In genomic region chr1:17233675-17234074, GRCh38 we compare ENCODE assay signal across 9 cellular contexts. TPM values are rescaled to one million over a fixed set of nuclear protein-coding genes. Genes with fewer than 3 reads are reported as not detected.
DNase-seq lines count a peak whose midpoint lies in the region; ATAC-seq, FAIRE-seq and TF ChIP-seq lines count a peak whose summit lies in the region.
"Had no signal": no experiment of that assay in that cellular context is flagged by ENCODE, and none has a peak within 500 bp of the region (broad histone marks: within the 10 kb centered on the region; RNA-seq: fewer than 3 reads in every experiment).

No MANE protein-coding gene starts in this region.

- H3K4me3 ChIP-seq in heart right ventricle: no peak overlapping the region

- no peak overlapping the region for H3K27ac Mint-ChIP-seq in activated CD8-positive, alpha-beta T cell treated with anti-CD3 and anti-CD28 coated beads, Interleukin-2, amount 10 ng/mL, durations not matched to agents 7 days and 5 days
- H3K27ac Mint-ChIP-seq in stimulated activated memory B cell treated with anti-CD40 and anti-IgM and Interleukin-4, amounts not matched to agents 10 μg/mL and 1 μg/mL and 100 μg/mL, for 72 hours: peak overlapping the region; percentile 66

- peak; percentile 16 for ATAC-seq in activated CD8-positive, alpha-beta T cell treated with anti-CD3 and anti-CD28 coated beads, Interleukin-2, amount 10 ng/mL, durations not matched to agents 7 days and 5 days
- peak in 7 of 8 donors; percentile 38 to 82 (median 66) for ATAC-seq in heart right ventricle
- ATAC-seq in stimulated activated memory B cell treated with anti-CD40 and anti-IgM and Interleukin-4, amounts not matched to agents 10 μg/mL and 1 μg/mL and 100 μg/mL, for 72 hours: peak; percentile 78
- ATAC-seq in HG02840 (IDR thresholded peaks at IDR 0.05; ENCODE audit: low FRiP score, unreplicated experiment): no peak
- ATAC-seq in GM18498 (IDR thresholded peaks at IDR 0.05; ENCODE audit: unreplicated experiment): no peak
- no peak for ATAC-seq in GM21619 (IDR thresholded peaks at IDR 0.05; ENCODE audit: unreplicated experiment)

- CTCF ChIA-PET in activated CD8-positive, alpha-beta T cell treated with anti-CD3 and anti-CD28 coated beads, Interleukin-2, amount 10 ng/mL, durations not matched to agents 7 days and 5 days (lab: Charles Lee): interaction anchor here (7.6 kb wide), 1 partner anchor 110 kb away, joined by 80 read pairs; no protein-coding TSS in a partner anchor

- H3K27ac ChIP-seq in heart right ventricle: no peak overlapping the region
- H3K27ac ChIP-seq: neutrophil had no signal

- no peaks in the 10 kb centered on the region for H3K36me3 ChIP-seq in heart right ventricle
- H3K36me3 ChIP-seq: neutrophil had no signal

- WGBS in heart right ventricle, 2 donors: 23 to 64% methylated on average over 6 of the region's 6 CpGs

- no peaks in the 10 kb centered on the region for H3K9me3 ChIP-seq in heart right ventricle
- H3K9me3 ChIP-seq: neutrophil had no signal

- DNase-seq in HK-2 (ENCODE audit: unreplicated experiment): peak; percentile 97
- DNase-seq in activated CD8-positive, alpha-beta T cell treated with anti-CD3 and anti-CD28 coated beads, Interleukin-2, amount 10 ng/mL, durations not matched to agents 7 days and 5 days: no peak
- peak in 1 of 2 donors; percentile 13 for DNase-seq in heart right ventricle
- DNase-seq in GM19239 (ENCODE audit: insufficient read length, low spot score): no peak

- no peak overlapping the region for H3K4me3 Mint-ChIP-seq in activated CD8-positive, alpha-beta T cell treated with anti-CD3 and anti-CD28 coated beads, Interleukin-2, amount 10 ng/mL, durations not matched to agents 7 days and 5 days
- no peak overlapping the region for H3K4me3 Mint-ChIP-seq in stimulated activated memory B cell treated with anti-CD40 and anti-IgM and Interleukin-4, amounts not matched to agents 10 μg/mL and 1 μg/mL and 100 μg/mL, for 72 hours

- peaks cover 0 to 6% (median 0%) of the 10 kb centered on the region in 9 donors for H3K4me1 ChIP-seq in heart right ventricle

- intact Hi-C loops in heart right ventricle (cut with DNase I): loop anchor here in 5 of 10 donors (5.0 to 10.0 kb wide), 2 partner anchors 279 to 281 kb away; no protein-coding TSS in a partner anchor

- peaks cover 5% of the 10 kb centered on the region for H3K27me3 Mint-ChIP-seq in activated CD8-positive, alpha-beta T cell treated with anti-CD3 and anti-CD28 coated beads, Interleukin-2, amount 10 ng/mL, durations not matched to agents 7 days and 5 days (ENCODE audit: low read depth)
- H3K27me3 Mint-ChIP-seq in stimulated activated memory B cell treated with anti-CD40 and anti-IgM and Interleukin-4, amounts not matched to agents 10 μg/mL and 1 μg/mL and 100 μg/mL, for 72 hours: peaks cover 10% of the 10 kb centered on the region

- no peak for TF ChIP-seq CTCF in heart right ventricle (IDR thresholded peaks at IDR 0.05)

- POLR2A ChIA-PET in activated CD8-positive, alpha-beta T cell treated with anti-CD3 and anti-CD28 coated beads, Interleukin-2, amount 10 ng/mL, durations not matched to agents 7 days and 5 days (lab: Charles Lee): no interaction called here

- no peaks in the 10 kb centered on the region for H3K9me3 Mint-ChIP-seq in activated CD8-positive, alpha-beta T cell treated with anti-CD3 and anti-CD28 coated beads, Interleukin-2, amount 10 ng/mL, durations not matched to agents 7 days and 5 days (ENCODE audit: insufficient read depth)
- H3K9me3 Mint-ChIP-seq in stimulated activated memory B cell treated with anti-CD40 and anti-IgM and Interleukin-4, amounts not matched to agents 10 μg/mL and 1 μg/mL and 100 μg/mL, for 72 hours: no peaks in the 10 kb centered on the region

- H3K4me1 Mint-ChIP-seq in activated CD8-positive, alpha-beta T cell treated with anti-CD3 and anti-CD28 coated beads, Interleukin-2, amount 10 ng/mL, durations not matched to agents 7 days and 5 days (ENCODE audit: low read depth): peaks cover 3% of the 10 kb centered on the region
- H3K4me1 Mint-ChIP-seq in stimulated activated memory B cell treated with anti-CD40 and anti-IgM and Interleukin-4, amounts not matched to agents 10 μg/mL and 1 μg/mL and 100 μg/mL, for 72 hours: peaks cover 39% of the 10 kb centered on the region

- FAIRE-seq in GM19239 (lab: Jason Lieb, UNC): no peak

- no peaks in the 10 kb centered on the region for H3K36me3 Mint-ChIP-seq in activated CD8-positive, alpha-beta T cell treated with anti-CD3 and anti-CD28 coated beads, Interleukin-2, amount 10 ng/mL, durations not matched to agents 7 days and 5 days (ENCODE audit: low read depth)
- no peaks in the 10 kb centered on the region for H3K36me3 Mint-ChIP-seq in stimulated activated memory B cell treated with anti-CD40 and anti-IgM and Interleukin-4, amounts not matched to agents 10 μg/mL and 1 μg/mL and 100 μg/mL, for 72 hours

- H3K27me3 ChIP-seq in heart right ventricle: peaks cover 0 to 40% (median 9%) of the 10 kb centered on the region in 7 donors
- H3K27me3 ChIP-seq: neutrophil had no signal

RNA-seq across cellular contexts. Expression of gene PADI3, which starts 15.2 kb away (rescaled TPM):
- not detected for total RNA-seq in activated CD8-positive, alpha-beta T cell treated with anti-CD3 and anti-CD28 coated beads, Interleukin-2, amount 10 ng/mL, durations not matched to agents 7 days and 5 days
- not detected for total RNA-seq in heart right ventricle
- polyA plus RNA-seq in heart right ventricle: not detected

RNA-seq across cellular contexts. Expression of gene PADI1, which starts 28.7 kb away (rescaled TPM):
- not detected for total RNA-seq in activated CD8-positive, alpha-beta T cell treated with anti-CD3 and anti-CD28 coated beads, Interleukin-2, amount 10 ng/mL, durations not matched to agents 7 days and 5 days
- not detected for total RNA-seq in heart right ventricle
- polyA plus RNA-seq in heart right ventricle: under 1 TPM in 1 of 2 donors, not detected in 1; 0.01 TPM

Comparison
In these comparisons a context has a peak if more than half of its experiments do, and no peak if none do; other contexts are left out.
1. ATAC-seq: peak in activated CD8-positive, alpha-beta T cell treated with anti-CD3 and anti-CD28 coated beads, Interleukin-2, amount 10 ng/mL, durations not matched to agents 7 days and 5 days (single experiment), heart right ventricle (7 of 8) and stimulated activated memory B cell treated with anti-CD40 and anti-IgM and Interleukin-4, amounts not matched to agents 10 μg/mL and 1 μg/mL and 100 μg/mL, for 72 hours (single experiment); none in HG02840 (single experiment), GM18498 (single experiment) and GM21619 (single experiment).